ENCODE assay signal across 14 cellular contexts in genomic region chr10:113221756-113222168, GRCh38.
DNase-seq lines count a peak whose midpoint lies in the region; ATAC-seq, FAIRE-seq and TF ChIP-seq lines count a peak whose summit lies in the region.
"Had no signal": no experiment of that assay in that cellular context is flagged by ENCODE, and none has a peak within 500 bp of the region (broad histone marks: within the 10 kb centered on the region; RNA-seq: fewer than 3 reads in every experiment).

No MANE protein-coding gene starts in this region.

- H3K36me3 ChIP-seq in HepG2 (replicated peaks in 1 of 2; ENCODE audit: control insufficient read depth in 1 of 2, insufficient read depth in 2 of 2, low read length in 2 of 2) (no peaks in the 10 kb centered on the region), right lobe of liver (no peaks in the 10 kb centered on the region)

- TF ChIP-seq POLR2A in HepG2 (IDR thresholded peaks at IDR 0.05; ENCODE audit: insufficient read depth in 1 of 2, low read depth in 2 of 2, low read length in 2 of 2) (no peak), right lobe of liver (IDR thresholded peaks at IDR 0.05) (no peak)

- TF ChIP-seq CTCF in HepG2 (CRISPR knock-in tag; IDR thresholded peaks at IDR 0.05), result no peak
- no peak for TF ChIP-seq CTCF in right lobe of liver (IDR thresholded peaks at IDR 0.05)
- TF ChIP-seq CTCF in fibroblast of mammary gland (conservative IDR thresholded peaks at IDR 0.05; ENCODE audit: control insufficient read depth, insufficient read depth, low read depth, low read length), result no peak

- in situ Hi-C loops in HepG2 (cut with HindIII; ENCODE audit: extremely low pct_ligation_motif_present, low pct_unique_long_range_greater_than_20kb), result no loop called here

- no peak for FAIRE-seq in HepG2 (lab: Jason Lieb, UNC)

- intact Hi-C loops in HepG2 (cut with micrococcal nuclease; ENCODE audit: unreplicated experiment), result no loop called here
- intact Hi-C loops in right lobe of liver (cut with DNase I), result no loop called here

- TF ChIP-seq EP300 in HepG2 (IDR thresholded peaks at IDR 0.05; ENCODE audit: low read depth in 2 of 2, low read length in 2 of 2) (no peak), HepG2 (CRISPR knock-in tag; IDR thresholded peaks at IDR 0.05; ENCODE audit: borderline replicate concordance) (no peak)

- H3K27me3 ChIP-seq in HepG2 (ENCODE audit: control insufficient read depth in 1 of 2, insufficient read depth in 2 of 2, low read length in 2 of 2) (peaks cover 0 to 32% of the 10 kb centered on the region in 2 experiments; a peak in 3 of 5 replicates), right lobe of liver (no peaks in the 10 kb centered on the region)

- H3K4me3 ChIP-seq in HepG2 (replicated peaks in 1 of 3; ENCODE audit: insufficient read depth in 1 of 3, low read depth in 2 of 3, low read length in 3 of 3), result no peak overlapping the region
- no peak overlapping the region for H3K4me3 ChIP-seq in right lobe of liver
- H3K4me3 ChIP-seq in fibroblast of mammary gland (ENCODE audit: control insufficient read depth, low read depth, low read length), result no peak overlapping the region

- CTCF ChIA-PET in HepG2 (lab: Yijun Ruan, JAX; ENCODE audit: low intra/inter-chr PET ratio, low total read pairs), result no interaction called here

- H3K27ac ChIP-seq in HepG2 (ENCODE audit: extremely low read length, insufficient read depth, low read length) (no peak overlapping the region), right lobe of liver (no peak overlapping the region)
- H3K27ac ChIP-seq: C4-2B had no signal

- H3K4me2 ChIP-seq in HepG2 (ENCODE audit: low read depth, low read length), result no peak overlapping the region

- no peak for TF ChIP-seq RAD21 in HepG2 (CRISPR knock-in tag; IDR thresholded peaks at IDR 0.05)

- no peak for ATAC-seq in HepG2
- no peak for ATAC-seq in right lobe of liver
- ATAC-seq in HG03354 (IDR thresholded peaks at IDR 0.05; ENCODE audit: poor library complexity, severe bottlenecking, unreplicated experiment), result no peak
- ATAC-seq: natural killer cell treated with Interleukin-12 subunit alpha and Interleukin-12 subunit beta and Interleukin-15 and Interleukin-18, amount 100 ng/mL, for 72 hours had no signal

- no peak for DNase-seq in HepG2 (ENCODE audit: low spot score)
- DNase-seq in right lobe of liver, result no peak
- peak; percentile 71 for DNase-seq in RPMI7951 (ENCODE audit: low read depth)
- DNase-seq in fibroblast of mammary gland (ENCODE audit: low read depth), result peak; percentile 5
- DNase-seq in SIG-M5 treated with dmso at 0.1 percent for 504 hours (lab: John Stamatoyannopoulos, UW; ENCODE audit: unreplicated experiment), result no peak
- no peak for DNase-seq in AML-193 (lab: John Stamatoyannopoulos, UW)
- DNase-seq in DMS114 treated with DMSO at 0.1 percent for 48 hours (lab: John Stamatoyannopoulos, UW; ENCODE audit: unreplicated experiment), result no peak
- DNase-seq: anterior cingulate cortex; immature natural killer cell; NCI-H2029; stimulated activated CD4-positive, alpha-beta T cell treated with anti-CD3 and anti-CD28 coated beads, Interleukin-12 subunit alpha, Interleukin-12 subunit beta, amount 100 ng/mL, for 4 hours had no signal

- 41% methylated on average over 6 of the region's 6 CpGs for WGBS in HepG2 (ENCODE audit: low lambda C conversion rate)
- WGBS in right lobe of liver (ENCODE audit: insufficient coverage, low coverage, low lambda C conversion rate, missing lambda C conversion rate), result 54% methylated on average over 6 of the region's 6 CpGs

- no peak overlapping the region for H2AFZ ChIP-seq in HepG2 (ENCODE audit: low read length)

- POLR2A ChIA-PET in HepG2 (lab: Yijun Ruan, JAX), result no interaction called here

- H3K4me1 ChIP-seq in HepG2 (ENCODE audit: insufficient read depth, low read length) (no peaks in the 10 kb centered on the region), right lobe of liver (no peaks in the 10 kb centered on the region)

- BruUV-seq in HepG2 (replicated peaks; lab: Mats Ljungman, UMichigan), result no TSS peak

- H3K9me3 ChIP-seq in HepG2 (ENCODE audit: low read length) (no peaks in the 10 kb centered on the region), right lobe of liver (no peaks in the 10 kb centered on the region)

- no peaks in the 10 kb centered on the region for H4K20me1 ChIP-seq in HepG2 (ENCODE audit: insufficient read depth, low read length)

- H3K79me2 ChIP-seq in HepG2 (ENCODE audit: insufficient read depth, low read length), result no peaks in the 10 kb centered on the region

- H3K9ac ChIP-seq in HepG2 (ENCODE audit: insufficient read depth, low read depth, low read length), result no peak overlapping the region

TF ChIP-seq in HepG2, 621 proteins besides CTCF, POLR2A, EP300 and RAD21:
- TF ChIP-seq ATF7 (IDR thresholded peaks at IDR 0.05) (peak; percentile 79), ATF7 (CRISPR knock-in tag; IDR thresholded peaks at IDR 0.05) (no peak), TRIM22 (IDR thresholded peaks at IDR 0.05) (no peak), JDP2 (CRISPR knock-in tag; IDR thresholded peaks at IDR 0.05; ENCODE audit: borderline replicate concordance) (no peak), TBP (CRISPR knock-in tag; IDR thresholded peaks at IDR 0.05) (no peak), ZNF569 (CRISPR knock-in tag; IDR thresholded peaks at IDR 0.05; ENCODE audit: borderline replicate concordance) (no peak), ZNF282 (IDR thresholded peaks at IDR 0.05; ENCODE audit: partially characterized antibody) (no peak), ZNF883 (CRISPR knock-in tag; IDR thresholded peaks at IDR 0.05; ENCODE audit: not compliant biosample characterization) (no peak), ZNF430 (CRISPR knock-in tag; IDR thresholded peaks at IDR 0.05) (no peak)

Comparison
In these comparisons a context has a peak if more than half of its experiments do, and no peak if none do; other contexts are left out.
1. DNase-seq: peak in RPMI7951 (single experiment) and fibroblast of mammary gland (single experiment); none in HepG2 (single experiment), right lobe of liver (0 of 3), SIG-M5 treated with dmso at 0.1 percent for 504 hours (single experiment), AML-193 (0 of 2) and DMS114 treated with DMSO at 0.1 percent for 48 hours (single experiment).